In genomic region chr2:120901213-120901612, GRCh38 we compare ENCODE assay signal across 13 cellular contexts.
"Had no signal": no experiment of that assay in that cellular context is flagged by ENCODE, and none has a peak within 500 bp of the region (broad histone marks: within the 10 kb centered on the region; RNA-seq: fewer than 3 reads in every experiment).

No MANE protein-coding gene starts in this region.

- ATAC-seq: left cardiac atrium; psoas muscle; stimulated activated naive CD8-positive, alpha-beta T cell treated with anti-CD3 and anti-CD28 coated beads, Interleukin-15, amount 100 ng/mL, for 72 hours had no signal

- DNase-seq: activated CD4-positive, CD25-positive, alpha-beta regulatory T cell treated with anti-CD3 and anti-CD28 coated beads, Interleukin-2, amount 50 U/mL, for 72 hours; activated naive CD8-positive, alpha-beta T cell treated with anti-CD3 and anti-CD28 coated beads, Interleukin-2, amount 10 ng/mL, durations not matched to agents 7 days and 5 days; anterior cingulate cortex; left cardiac atrium; sigmoid colon; spleen; stimulated activated naive CD8-positive, alpha-beta T cell treated with anti-CD3 and anti-CD28 coated beads, Interleukin-15, amount 100 ng/mL, for 72 hours; T-helper 1 cell; testis; upper lobe of left lung had no signal

- H3K27me3 Mint-ChIP-seq: activated naive CD8-positive, alpha-beta T cell treated with anti-CD3 and anti-CD28 coated beads, Interleukin-2, amount 10 ng/mL, durations not matched to agents 7 days and 5 days; stimulated activated naive CD8-positive, alpha-beta T cell treated with anti-CD3 and anti-CD28 coated beads, Interleukin-15, amount 100 ng/mL, for 72 hours had no signal

- H3K4me3 Mint-ChIP-seq: activated naive CD8-positive, alpha-beta T cell treated with anti-CD3 and anti-CD28 coated beads, Interleukin-2, amount 10 ng/mL, durations not matched to agents 7 days and 5 days; activated T-helper 1 cell treated with anti-CD3 and anti-CD28 coated beads, Interleukin-12 subunit alpha, Interleukin-12 subunit beta, Interleukin-2, Interleukin-4 antibody, amounts not matched to agents 30 ng/mL and 10 ng/mL and 1 ng/mL, durations not matched to agents 14 hours and 24 hours and 36 hours; stimulated activated naive CD8-positive, alpha-beta T cell treated with anti-CD3 and anti-CD28 coated beads, Interleukin-15, amount 100 ng/mL, for 72 hours had no signal

- H3K27ac Mint-ChIP-seq: activated naive CD8-positive, alpha-beta T cell treated with anti-CD3 and anti-CD28 coated beads, Interleukin-2, amount 10 ng/mL, durations not matched to agents 7 days and 5 days; activated T-helper 1 cell treated with anti-CD3 and anti-CD28 coated beads, Interleukin-12 subunit alpha, Interleukin-12 subunit beta, Interleukin-2, Interleukin-4 antibody, amounts not matched to agents 30 ng/mL and 10 ng/mL and 1 ng/mL, durations not matched to agents 14 hours and 24 hours and 36 hours; stimulated activated naive CD8-positive, alpha-beta T cell treated with anti-CD3 and anti-CD28 coated beads, Interleukin-15, amount 100 ng/mL, for 72 hours had no signal

- H3K36me3 ChIP-seq: sigmoid colon, spleen, upper lobe of left lung had no signal

- H3K4me3 ChIP-seq: coronary artery, psoas muscle, sigmoid colon, spleen, testis, upper lobe of left lung had no signal

- H3K36me3 Mint-ChIP-seq: activated naive CD8-positive, alpha-beta T cell treated with anti-CD3 and anti-CD28 coated beads, Interleukin-2, amount 10 ng/mL, durations not matched to agents 7 days and 5 days had no signal

- H3K9me3 ChIP-seq: psoas muscle, sigmoid colon, spleen, testis, upper lobe of left lung had no signal

- H3K27ac ChIP-seq: coronary artery, psoas muscle, sigmoid colon, spleen, testis, upper lobe of left lung had no signal

- H3K4me1 Mint-ChIP-seq: activated naive CD8-positive, alpha-beta T cell treated with anti-CD3 and anti-CD28 coated beads, Interleukin-2, amount 10 ng/mL, durations not matched to agents 7 days and 5 days; stimulated activated naive CD8-positive, alpha-beta T cell treated with anti-CD3 and anti-CD28 coated beads, Interleukin-15, amount 100 ng/mL, for 72 hours had no signal

- H3K9me3 Mint-ChIP-seq: activated naive CD8-positive, alpha-beta T cell treated with anti-CD3 and anti-CD28 coated beads, Interleukin-2, amount 10 ng/mL, durations not matched to agents 7 days and 5 days; activated T-helper 1 cell treated with anti-CD3 and anti-CD28 coated beads, Interleukin-12 subunit alpha, Interleukin-12 subunit beta, Interleukin-2, Interleukin-4 antibody, amounts not matched to agents 30 ng/mL and 10 ng/mL and 1 ng/mL, durations not matched to agents 14 hours and 24 hours and 36 hours; stimulated activated naive CD8-positive, alpha-beta T cell treated with anti-CD3 and anti-CD28 coated beads, Interleukin-15, amount 100 ng/mL, for 72 hours had no signal

- H3K27me3 ChIP-seq: sigmoid colon, testis, upper lobe of left lung had no signal
